Comparison of ENCODE assay signal across 8 cellular contexts in genomic region chr1:12604114-12604874, GRCh38. TPM values are rescaled to one million over a fixed set of nuclear protein-coding genes. Genes with fewer than 3 reads are reported as not detected.
DNase-seq lines count a peak whose midpoint lies in the region; ATAC-seq, FAIRE-seq and TF ChIP-seq lines count a peak whose summit lies in the region.

No MANE protein-coding gene starts in this region.

- H3K4me1 Mint-ChIP-seq in CD8-positive, alpha-beta memory T cell: peaks cover 46 to 82% (median 59%) of the 10 kb centered on the region in 3 donors
- H3K4me1 Mint-ChIP-seq in T-cell: peaks cover 57 to 85% (median 83%) of the 10 kb centered on the region in 3 donors

- H3K27me3 ChIP-seq in CD8-positive, alpha-beta memory T cell (ENCODE audit: insufficient read depth, low read length, poor library complexity, severe bottlenecking): no peaks in the 10 kb centered on the region
- no peaks in the 10 kb centered on the region for H3K27me3 ChIP-seq in adrenal gland

- H3K9me3 ChIP-seq in CD8-positive, alpha-beta memory T cell (ENCODE audit: low read length): no peaks in the 10 kb centered on the region
- H3K9me3 ChIP-seq in adrenal gland (replicated peaks in 1 of 3): no peaks in the 10 kb centered on the region

- WGBS in adrenal gland, 4 donors: 45 to 53% (median 47%) methylated on average over 16 of the region's 16 CpGs

- peak overlapping the region; percentile 31 to 80 (median 64) for H3K4me3 Mint-ChIP-seq in CD8-positive, alpha-beta memory T cell
- H3K4me3 Mint-ChIP-seq in T-cell: peak overlapping the region; percentile 28 to 78 (median 62)

- CTCF ChIA-PET in CD8-positive, alpha-beta memory T cell (lab: Charles Lee): interaction anchor here (0.6 to 5.4 kb wide), 6 partner anchors 14 to 197 kb away, joined by 3 to 124 read pairs (median 3); partner anchors contain the start of gene DHRS3
- CTCF ChIA-PET in T-cell (lab: Charles Lee): interaction anchor here in 1 of 2 donors (1.1 to 1.3 kb wide), 3 partner anchors 13 to 18 kb away, joined by 3 to 9 read pairs (median 4); partner anchors contain the start of gene DHRS3

- peaks cover 0 to 4% (median 0%) of the 10 kb centered on the region in 5 donors for H3K9me3 Mint-ChIP-seq in CD8-positive, alpha-beta memory T cell
- peaks cover 0 to 3% (median 2%) of the 10 kb centered on the region in 3 donors for H3K9me3 Mint-ChIP-seq in T-cell

- peaks cover 6% of the 10 kb centered on the region for H3K36me3 ChIP-seq in CD8-positive, alpha-beta memory T cell (ENCODE audit: insufficient read depth, low read length)
- H3K36me3 ChIP-seq in adrenal gland (replicated peaks in 1 of 2): no peaks in the 10 kb centered on the region

- TF ChIP-seq CTCF in adrenal gland (IDR thresholded peaks at IDR 0.05): no peak

- no peak overlapping the region for H3K4me3 ChIP-seq in CD8-positive, alpha-beta memory T cell (ENCODE audit: low read length)
- no peak overlapping the region for H3K4me3 ChIP-seq in adrenal gland

- intact Hi-C loops in adrenal gland (cut with DNase I): no loop called here

- peak overlapping the region; percentile 3 for H3K27ac ChIP-seq in CD8-positive, alpha-beta memory T cell (ENCODE audit: low read depth, low read length)
- H3K27ac ChIP-seq in adrenal gland: peak overlapping the region in 2 of 5 donors; percentile 71 to 77

- peak; percentile 21 for FAIRE-seq in islet of Langerhans (lab: Jason Lieb, UNC)

- peaks cover 0 to 2% of the 10 kb centered on the region in 2 donors for H3K27me3 Mint-ChIP-seq in CD8-positive, alpha-beta memory T cell
- no peaks in the 10 kb centered on the region for H3K27me3 Mint-ChIP-seq in T-cell

- ATAC-seq in HG03520 (IDR thresholded peaks at IDR 0.05; ENCODE audit: unreplicated experiment) (peak; percentile 67), T-cell (replicated peaks in 1 of 4) (peak; percentile 92 to 98 (median 98))

- DNase-seq in CD8-positive, alpha-beta memory T cell: peak; percentile 43 to 76 (median 50)
- DNase-seq in T-cell (peak; percentile 24 to 80 (median 61)), adrenal gland (peak; percentile 49 to 91 (median 82)), DMS153 treated with DMSO at 0.1 percent for 48 hours (lab: John Stamatoyannopoulos, UW; ENCODE audit: unreplicated experiment) (no peak), C1 segment of cervical spinal cord (lab: John Stamatoyannopoulos, UW) (no peak)
- peak; percentile 37 to 59 (median 57) for DNase-seq in stimulated activated CD4-positive, alpha-beta T cell treated with anti-CD3 and anti-CD28 coated beads, TNF-alpha, amount 100 ng/mL, for 24 hours (ENCODE audit: low read depth in 3 of 3)

- peaks cover 8 to 29% (median 11%) of the 10 kb centered on the region in 3 donors for H3K36me3 Mint-ChIP-seq in CD8-positive, alpha-beta memory T cell
- H3K36me3 Mint-ChIP-seq in T-cell: peaks cover 24% of the 10 kb centered on the region

- peak overlapping the region; percentile 11 to 96 (median 74) for H3K27ac Mint-ChIP-seq in CD8-positive, alpha-beta memory T cell
- peak overlapping the region; percentile 72 to 94 for H3K27ac Mint-ChIP-seq in T-cell

- POLR2A ChIA-PET in CD8-positive, alpha-beta memory T cell (lab: Charles Lee): interaction anchor here (0.6 to 2.3 kb wide), 7 partner anchors 12 to 169 kb away, joined by 3 to 24 read pairs (median 6); partner anchors contain the start of gene DHRS3
- POLR2A ChIA-PET in T-cell (lab: Charles Lee): interaction anchor here (0.5 to 1.0 kb wide), 4 partner anchors 10 to 94 kb away, joined by 3 to 18 read pairs (median 3); partner anchors contain the start of gene DHRS3 (in 1 of the 2)

- TF ChIP-seq POLR2A in adrenal gland (IDR thresholded peaks at IDR 0.05): no peak

- peaks cover 60% of the 10 kb centered on the region for H3K4me1 ChIP-seq in CD8-positive, alpha-beta memory T cell (ENCODE audit: insufficient read depth, low read length)
- H3K4me1 ChIP-seq in adrenal gland (replicated peaks in 1 of 2): peaks cover 17 to 61% of the 10 kb centered on the region in 2 donors

RNA-seq across cellular contexts. Expression of gene DHRS3, which starts 13.7 kb away (rescaled TPM):
- total RNA-seq in CD8-positive, alpha-beta memory T cell: 100 to 1,000 TPM; 117 to 123 TPM
- 31.9 TPM for polyA plus RNA-seq in CD8-positive, alpha-beta memory T cell
- total RNA-seq in T-cell (100 to 1,000 TPM in 1 of 5 donors, 10 to 100 TPM in 4; 56.4 to 107 (median 90.8) TPM), adrenal gland (10 to 100 TPM; 15.3 to 72.4 (median 41.3) TPM)
- polyA plus RNA-seq in adrenal gland: 10 to 100 TPM in 2 of 3 donors, 1 to 10 TPM in 1; 7.7 to 44.2 (median 44.2) TPM

RNA-seq across cellular contexts. Expression of gene AADACL4, which starts 39.6 kb away (rescaled TPM):
- total RNA-seq in CD8-positive, alpha-beta memory T cell: not detected
- not detected for polyA plus RNA-seq in CD8-positive, alpha-beta memory T cell
- total RNA-seq in T-cell: not detected
- not detected for total RNA-seq in adrenal gland
- under 1 TPM in 2 of 3 donors, not detected in 1; 0.10 to 0.16 TPM for polyA plus RNA-seq in adrenal gland

Comparison
In these comparisons a context has a peak if more than half of its experiments do, and no peak if none do; other contexts are left out.
1. DNase-seq: peak in CD8-positive, alpha-beta memory T cell (5 of 5), T-cell (34 of 34), adrenal gland (7 of 7) and stimulated activated CD4-positive, alpha-beta T cell treated with anti-CD3 and anti-CD28 coated beads, TNF-alpha, amount 100 ng/mL, for 24 hours (3 of 3); none in DMS153 treated with DMSO at 0.1 percent for 48 hours (single experiment) and C1 segment of cervical spinal cord (0 of 14).